Comparison of ENCODE assay signal across 12 cellular contexts in genomic region chr7:150516956-150517355, GRCh38. TPM values are rescaled to one million over a fixed set of nuclear protein-coding genes. Genes with fewer than 3 reads are reported as not detected.
A peak's percentile ranks its signal among the peaks of the same experiment; 100 is the strongest.
DNase-seq lines count a peak whose midpoint lies in the region; ATAC-seq and TF ChIP-seq lines count a peak whose summit lies in the region.
"Had no signal": no experiment of that assay in that cellular context is flagged by ENCODE, and none has a peak within 500 bp of the region (broad histone marks: within the 10 kb centered on the region; RNA-seq: fewer than 3 reads in every experiment).

No MANE protein-coding gene starts in this region.

- intact Hi-C loops in dendritic cell treated with granulocyte-macrophage colony-stimulating factor and Interleukin-4, amounts not matched to agents 40 ng/mL and 50 ng/mL, for 4 days (cut with micrococcal nuclease): loop anchor here (5.0 to 10.0 kb wide), 2 partner anchors 50 to 62 kb away; partner anchors contain the start of genes GIMAP4 and GIMAP8

- no peak for DNase-seq in CD4-positive, CD25-positive, alpha-beta regulatory T cell
- DNase-seq in GM06990 (ENCODE audit: extremely low read depth, insufficient read length): no peak
- DNase-seq in NCI-H2081 (lab: John Stamatoyannopoulos, UW): no peak
- DNase-seq in NCI-H1105 (lab: John Stamatoyannopoulos, UW): no peak
- DNase-seq: RPMI8226; stimulated activated CD4-positive, alpha-beta T cell treated with anti-CD3 and anti-CD28 coated beads, Interleukin-1b, Interleukin-23, amount 100 ng/mL, for 48 hours had no signal

- no peak for TF ChIP-seq CTCF in GM06990 (IDR thresholded peaks at IDR 0.05; ENCODE audit: insufficient read depth, low read length, poor library complexity, severe bottlenecking)

- no peaks in the 10 kb centered on the region for H3K27me3 Mint-ChIP-seq in CD4-positive, CD25-positive, alpha-beta regulatory T cell
- no peaks in the 10 kb centered on the region for H3K27me3 Mint-ChIP-seq in dendritic cell treated with granulocyte-macrophage colony-stimulating factor and Interleukin-4, amounts not matched to agents 40 ng/mL and 50 ng/mL, for 4 days

- peak overlapping the region; percentile 100 for H3K4me3 ChIP-seq in CD4-positive, CD25-positive, alpha-beta regulatory T cell (ENCODE audit: low read depth, low read length)
- peak overlapping the region; percentile 66 for H3K4me3 ChIP-seq in GM06990 (replicated peaks; ENCODE audit: low read depth, low read length)
- H3K4me3 ChIP-seq in rectal smooth muscle tissue (ENCODE audit: low read length): peak overlapping the region; percentile 32

- peak overlapping the region; percentile 78 for H3K27ac ChIP-seq in CD4-positive, CD25-positive, alpha-beta regulatory T cell (ENCODE audit: insufficient read depth, low read length, poor library complexity, severe bottlenecking)
- no peak overlapping the region for H3K27ac ChIP-seq in rectal smooth muscle tissue (ENCODE audit: low read depth, low read length)

- peaks cover 7 to 42% (median 33%) of the 10 kb centered on the region in 4 donors for H3K4me1 Mint-ChIP-seq in CD4-positive, CD25-positive, alpha-beta regulatory T cell
- peaks cover 44% of the 10 kb centered on the region for H3K4me1 Mint-ChIP-seq in dendritic cell treated with granulocyte-macrophage colony-stimulating factor and Interleukin-4, amounts not matched to agents 40 ng/mL and 50 ng/mL, for 4 days (ENCODE audit: low read depth)

- peaks cover 0 to 13% of the 10 kb centered on the region in 2 experiments for H3K9me3 ChIP-seq in CD4-positive, CD25-positive, alpha-beta regulatory T cell (ENCODE audit: control insufficient read depth in 2 of 2, low read length in 2 of 2)

- ATAC-seq in CD4-positive, CD25-positive, alpha-beta regulatory T cell (ENCODE audit: low read depth in 2 of 2): no peak
- no peak for ATAC-seq in GM19328 (IDR thresholded peaks at IDR 0.05; ENCODE audit: unreplicated experiment)

- no peaks in the 10 kb centered on the region for H3K27me3 ChIP-seq in CD4-positive, CD25-positive, alpha-beta regulatory T cell (ENCODE audit: control insufficient read depth, insufficient read depth, low read length)
- H3K27me3 ChIP-seq in GM06990 (replicated peaks; ENCODE audit: control insufficient read depth, insufficient read depth, low read length) (no peaks in the 10 kb centered on the region), rectal smooth muscle tissue (ENCODE audit: control insufficient read depth, insufficient read depth, low read length) (no peaks in the 10 kb centered on the region)

- H3K36me3 Mint-ChIP-seq in CD4-positive, CD25-positive, alpha-beta regulatory T cell: peaks cover 60% of the 10 kb centered on the region
- H3K36me3 Mint-ChIP-seq in dendritic cell treated with granulocyte-macrophage colony-stimulating factor and Interleukin-4, amounts not matched to agents 40 ng/mL and 50 ng/mL, for 4 days (ENCODE audit: low read depth): peaks cover 32% of the 10 kb centered on the region
- H3K36me3 Mint-ChIP-seq: memory B cell had no signal

- peaks cover 0 to 6% (median 2%) of the 10 kb centered on the region in 7 donors for H3K9me3 Mint-ChIP-seq in CD4-positive, CD25-positive, alpha-beta regulatory T cell
- H3K9me3 Mint-ChIP-seq in dendritic cell treated with granulocyte-macrophage colony-stimulating factor and Interleukin-4, amounts not matched to agents 40 ng/mL and 50 ng/mL, for 4 days: peaks cover 12% of the 10 kb centered on the region
- H3K9me3 Mint-ChIP-seq: memory B cell had no signal

- no peak overlapping the region for H3K9ac ChIP-seq in rectal smooth muscle tissue (ENCODE audit: low read length)

- H3K4me3 Mint-ChIP-seq in CD4-positive, CD25-positive, alpha-beta regulatory T cell: peak overlapping the region; percentile 95 to 100 (median 98)
- H3K4me3 Mint-ChIP-seq in dendritic cell treated with granulocyte-macrophage colony-stimulating factor and Interleukin-4, amounts not matched to agents 40 ng/mL and 50 ng/mL, for 4 days: peak overlapping the region; percentile 67
- H3K4me3 Mint-ChIP-seq: memory B cell had no signal

- H3K36me3 ChIP-seq in CD4-positive, CD25-positive, alpha-beta regulatory T cell (ENCODE audit: control insufficient read depth, insufficient read depth, low read length): peaks cover 40% of the 10 kb centered on the region
- H3K36me3 ChIP-seq in GM06990 (ENCODE audit: control insufficient read depth, insufficient read depth, low read length) (peaks cover 3% of the 10 kb centered on the region), rectal smooth muscle tissue (ENCODE audit: control insufficient read depth, insufficient read depth, low read length) (peaks cover 4% of the 10 kb centered on the region)

- peak overlapping the region; percentile 74 to 92 (median 79) for H3K27ac Mint-ChIP-seq in CD4-positive, CD25-positive, alpha-beta regulatory T cell
- peak overlapping the region; percentile 69 for H3K27ac Mint-ChIP-seq in dendritic cell treated with granulocyte-macrophage colony-stimulating factor and Interleukin-4, amounts not matched to agents 40 ng/mL and 50 ng/mL, for 4 days
- H3K27ac Mint-ChIP-seq: memory B cell had no signal

- H3K4me1 ChIP-seq in CD4-positive, CD25-positive, alpha-beta regulatory T cell (ENCODE audit: control insufficient read depth, insufficient read depth, low read length, poor library complexity, severe bottlenecking): peaks cover 44% of the 10 kb centered on the region
- no peaks in the 10 kb centered on the region for H3K4me1 ChIP-seq in rectal smooth muscle tissue (ENCODE audit: control insufficient read depth, insufficient read depth, low read length)

RNA-seq across cellular contexts. Expression of gene GIMAP7, which starts 2.3 kb away (rescaled TPM):
- 64.2 TPM for total RNA-seq in CD4-positive, CD25-positive, alpha-beta regulatory T cell
- polyA plus RNA-seq in CD4-positive, CD25-positive, alpha-beta regulatory T cell: 1,000 to 10,000 TPM in 1 of 4 donors, 100 to 1,000 TPM in 3; 519 to 1,084 (median 836) TPM
- total RNA-seq: NCI-H460, osteoblast had no signal

RNA-seq across cellular contexts. Expression of gene GIMAP4, which starts 50.2 kb away (rescaled TPM):
- 90.1 TPM for total RNA-seq in CD4-positive, CD25-positive, alpha-beta regulatory T cell
- polyA plus RNA-seq in CD4-positive, CD25-positive, alpha-beta regulatory T cell: 100 to 1,000 TPM; 402 to 667 (median 490) TPM
- total RNA-seq: NCI-H460, osteoblast had no signal

Comparison
In these comparisons a context has a peak if more than half of its experiments do, and no peak if none do; other contexts are left out.
1. H3K4me3 ChIP-seq: peak in every context shown above with its lines; median percentile 100 in CD4-positive, CD25-positive, alpha-beta regulatory T cell; 66 in GM06990; 32 in rectal smooth muscle tissue.